ENCODE assay signal across 11 cellular contexts in the genomic region with DNA sequence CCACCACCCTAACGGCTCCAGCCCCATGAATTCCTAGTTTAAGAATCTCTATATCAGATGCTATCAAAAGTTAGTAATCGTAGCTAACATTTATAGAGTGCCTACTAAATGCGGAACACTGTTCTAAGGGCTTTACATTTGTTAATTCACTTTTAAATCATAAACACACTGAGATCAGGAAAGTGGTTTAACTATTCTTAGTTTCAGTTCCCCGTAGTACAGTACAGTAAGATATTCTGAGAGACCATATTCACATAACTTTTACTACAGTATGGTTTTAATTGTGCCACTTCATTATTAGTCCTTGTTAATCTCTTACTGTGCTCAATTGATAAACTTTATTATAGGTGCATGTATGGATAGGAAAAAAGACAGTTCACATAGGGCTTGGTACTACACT. TPM values are rescaled to one million over a fixed set of nuclear protein-coding genes. Genes with fewer than 3 reads are reported as not detected.
DNase-seq lines count a peak whose midpoint lies in the region; ATAC-seq and TF ChIP-seq lines count a peak whose summit lies in the region.
"Had no signal": no experiment of that assay in that cellular context is flagged by ENCODE, and none has a peak within 500 bp of the region (broad histone marks: within the 10 kb centered on the region; RNA-seq: fewer than 3 reads in every experiment).

No MANE protein-coding gene starts in this region.

- TF ChIP-seq CTCF in natural killer cell (IDR thresholded peaks at IDR 0.05) (no peak), hepatocyte (IDR thresholded peaks at IDR 0.05; ENCODE audit: poor library complexity) (no peak)

- no peak for DNase-seq in CD4-positive, CD25-positive, alpha-beta regulatory T cell
- no peak for DNase-seq in natural killer cell
- no peak for DNase-seq in GDM1 (lab: John Stamatoyannopoulos, UW)
- no peak for DNase-seq in hepatocyte (ENCODE audit: low spot score)
- DNase-seq in dermis blood vessel endothelial cell: no peak
- DNase-seq: NCI-H1092 treated with DMSO at 0.1 percent for 48 hours, nephron progenitor cell had no signal

- intact Hi-C loops in natural killer cell (cut with micrococcal nuclease): no loop called here

- no peak overlapping the region for H2AFZ ChIP-seq in hepatocyte

- peaks cover 27% of the 10 kb centered on the region for H3K36me3 Mint-ChIP-seq in CD4-positive, CD25-positive, alpha-beta regulatory T cell
- H3K36me3 Mint-ChIP-seq in natural killer cell: peaks cover 11% of the 10 kb centered on the region

- H3K4me3 ChIP-seq in CD4-positive, CD25-positive, alpha-beta regulatory T cell (ENCODE audit: low read depth, low read length): no peak overlapping the region
- H3K4me3 ChIP-seq in hepatocyte: no peak overlapping the region

- H3K27ac Mint-ChIP-seq in CD4-positive, CD25-positive, alpha-beta regulatory T cell: peak overlapping the region; percentile 6 to 47 (median 21)
- H3K27ac Mint-ChIP-seq in natural killer cell: peak overlapping the region in 1 of 2 donors; percentile 21
- H3K27ac Mint-ChIP-seq: nephron progenitor cell had no signal

- H3K9me3 ChIP-seq in CD4-positive, CD25-positive, alpha-beta regulatory T cell (ENCODE audit: control insufficient read depth in 2 of 2, low read length in 2 of 2): no peaks in the 10 kb centered on the region
- no peaks in the 10 kb centered on the region for H3K9me3 ChIP-seq in hepatocyte (ENCODE audit: low read depth)

- H3K9me2 ChIP-seq in hepatocyte (replicated peaks; ENCODE audit: insufficient read depth): no peaks in the 10 kb centered on the region

- no peaks in the 10 kb centered on the region for H3K79me2 ChIP-seq in hepatocyte

- H3K36me3 ChIP-seq in CD4-positive, CD25-positive, alpha-beta regulatory T cell (ENCODE audit: control insufficient read depth, insufficient read depth, low read length): peaks cover 37% of the 10 kb centered on the region
- no peaks in the 10 kb centered on the region for H3K36me3 ChIP-seq in hepatocyte (replicated peaks; ENCODE audit: insufficient read depth, low read depth)

- no peak for ATAC-seq in CD4-positive, CD25-positive, alpha-beta regulatory T cell (ENCODE audit: low read depth in 2 of 2)
- ATAC-seq in GM19372 (IDR thresholded peaks at IDR 0.05; ENCODE audit: low read depth, unreplicated experiment) (peak; percentile 83), HG02840 (IDR thresholded peaks at IDR 0.05; ENCODE audit: low FRiP score, unreplicated experiment) (peak; percentile 83), HG03565 (IDR thresholded peaks at IDR 0.05; ENCODE audit: unreplicated experiment) (peak; percentile 94), natural killer cell (no peak)

- no peak overlapping the region for H3K4me3 Mint-ChIP-seq in CD4-positive, CD25-positive, alpha-beta regulatory T cell
- H3K4me3 Mint-ChIP-seq in natural killer cell: no peak overlapping the region
- H3K4me3 Mint-ChIP-seq: brain, nephron progenitor cell had no signal

- no peak overlapping the region for H3K27ac ChIP-seq in CD4-positive, CD25-positive, alpha-beta regulatory T cell (ENCODE audit: insufficient read depth, low read length, poor library complexity, severe bottlenecking)
- no peak overlapping the region for H3K27ac ChIP-seq in hepatocyte

- H3K4me1 ChIP-seq in CD4-positive, CD25-positive, alpha-beta regulatory T cell (ENCODE audit: control insufficient read depth, insufficient read depth, low read length, poor library complexity, severe bottlenecking): no peaks in the 10 kb centered on the region
- no peaks in the 10 kb centered on the region for H3K4me1 ChIP-seq in hepatocyte (ENCODE audit: insufficient read depth)

- H3K27me3 ChIP-seq in CD4-positive, CD25-positive, alpha-beta regulatory T cell (ENCODE audit: control insufficient read depth, insufficient read depth, low read length): no peaks in the 10 kb centered on the region
- no peaks in the 10 kb centered on the region for H3K27me3 ChIP-seq in hepatocyte

- no peaks in the 10 kb centered on the region for H3K9me3 Mint-ChIP-seq in CD4-positive, CD25-positive, alpha-beta regulatory T cell
- no peaks in the 10 kb centered on the region for H3K9me3 Mint-ChIP-seq in natural killer cell

- no peaks in the 10 kb centered on the region for H4K20me1 ChIP-seq in hepatocyte (ENCODE audit: insufficient read depth, poor library complexity, severe bottlenecking)

- H3K4me1 Mint-ChIP-seq in CD4-positive, CD25-positive, alpha-beta regulatory T cell: peaks cover 10 to 16% (median 11%) of the 10 kb centered on the region in 4 donors
- peaks cover 0 to 5% of the 10 kb centered on the region in 2 donors for H3K4me1 Mint-ChIP-seq in natural killer cell
- H3K4me1 Mint-ChIP-seq: brain had no signal

- no peak overlapping the region for H3K4me2 ChIP-seq in hepatocyte

- H3K27me3 Mint-ChIP-seq in CD4-positive, CD25-positive, alpha-beta regulatory T cell: no peaks in the 10 kb centered on the region
- H3K27me3 Mint-ChIP-seq in natural killer cell (ENCODE audit: low read depth in 2 of 2): no peaks in the 10 kb centered on the region
- H3K27me3 Mint-ChIP-seq: brain had no signal

- 60% methylated on average over 4 of the region's 4 CpGs for WGBS in hepatocyte (ENCODE audit: low lambda C conversion rate, missing lambda C conversion rate)

RNA-seq across cellular contexts. Expression of a gene that starts 22.5 kb away (rescaled TPM):
- 37.8 TPM for total RNA-seq in CD4-positive, CD25-positive, alpha-beta regulatory T cell
- 10 to 100 TPM; 56.7 to 80.7 (median 69.8) TPM for polyA plus RNA-seq in CD4-positive, CD25-positive, alpha-beta regulatory T cell
- total RNA-seq in natural killer cell (10 to 100 TPM; 13.1 to 22.2 (median 14.9) TPM), hepatocyte (94.2 and 103 TPM in 2 replicates), dermis blood vessel endothelial cell (92.7 and 133 TPM in 2 replicates)
- polyA plus RNA-seq in hepatocyte: 96.9 and 110 TPM in 2 replicates

Comparison
In these comparisons a context has a peak if more than half of its experiments do, and no peak if none do; other contexts are left out.
1. ATAC-seq: peak in GM19372 (single experiment), HG02840 (single experiment) and HG03565 (single experiment); none in CD4-positive, CD25-positive, alpha-beta regulatory T cell (0 of 2) and natural killer cell (0 of 3).